8 cellular contexts compared by ENCODE assay signal in the genomic region with DNA sequence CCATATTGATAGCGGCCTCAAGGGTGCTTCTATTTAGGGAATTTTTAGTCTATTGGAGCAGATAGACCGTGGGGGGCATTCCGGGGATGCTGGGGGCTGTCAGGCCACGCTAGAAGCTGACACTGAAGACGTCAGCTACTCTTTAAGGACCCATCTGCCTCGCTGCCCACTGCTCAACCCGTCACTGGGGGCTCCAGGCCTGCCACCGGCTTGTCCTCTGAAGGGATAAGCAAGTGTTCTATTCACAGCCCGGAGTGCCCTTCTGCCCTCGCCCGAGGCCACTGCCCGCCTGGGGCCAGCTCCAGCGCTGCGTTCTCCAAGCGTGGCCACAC. TPM values are rescaled to one million over a fixed set of nuclear protein-coding genes. Genes with fewer than 3 reads are reported as not detected.
DNase-seq lines count a peak whose midpoint lies in the region; ATAC-seq, FAIRE-seq and TF ChIP-seq lines count a peak whose summit lies in the region.

No MANE protein-coding gene starts in this region.

- H3K9me3 Mint-ChIP-seq in activated CD8-positive, alpha-beta memory T cell treated with anti-CD3 and anti-CD28 coated beads, Interleukin-2, amount 10 ng/mL, durations not matched to agents 7 days and 5 days (ENCODE audit: low read depth), result no peaks in the 10 kb centered on the region
- H3K9me3 Mint-ChIP-seq in activated T-helper 1 cell treated with anti-CD3 and anti-CD28 coated beads, Interleukin-12 subunit alpha, Interleukin-12 subunit beta, Interleukin-2, Interleukin-4 antibody, amounts not matched to agents 30 ng/mL and 10 ng/mL and 1 ng/mL, durations not matched to agents 14 hours and 24 hours and 36 hours, result no peaks in the 10 kb centered on the region

- H3K4me3 ChIP-seq in kidney (ENCODE audit: low read length in 2 of 2), result peak overlapping the region in 1 of 2 donors; percentile 56
- H3K4me3 ChIP-seq in thoracic aorta, result peak overlapping the region; percentile 86

- peaks cover 14% of the 10 kb centered on the region for H3K36me3 Mint-ChIP-seq in activated CD8-positive, alpha-beta memory T cell treated with anti-CD3 and anti-CD28 coated beads, Interleukin-2, amount 10 ng/mL, durations not matched to agents 7 days and 5 days
- peaks cover 16% of the 10 kb centered on the region for H3K36me3 Mint-ChIP-seq in activated T-helper 1 cell treated with anti-CD3 and anti-CD28 coated beads, Interleukin-12 subunit alpha, Interleukin-12 subunit beta, Interleukin-2, Interleukin-4 antibody, amounts not matched to agents 30 ng/mL and 10 ng/mL and 1 ng/mL, durations not matched to agents 14 hours and 24 hours and 36 hours (ENCODE audit: low read depth)

- no peaks in the 10 kb centered on the region for H3K27me3 ChIP-seq in thoracic aorta (replicated peaks; ENCODE audit: insufficient read depth)

- H3K4me1 ChIP-seq in kidney (ENCODE audit: control insufficient read depth in 1 of 2, insufficient read depth in 1 of 2, low read depth in 1 of 2, low read length in 2 of 2) (peaks cover 0 to 2% of the 10 kb centered on the region in 2 donors), thoracic aorta (ENCODE audit: control insufficient read depth in 1 of 2, low read depth in 2 of 2) (no peaks in the 10 kb centered on the region)

- intact Hi-C loops in activated T-helper 1 cell treated with anti-CD3 and anti-CD28 coated beads, Interleukin-12 subunit alpha, Interleukin-12 subunit beta, Interleukin-2, Interleukin-4 antibody, amounts not matched to agents 30 ng/mL and 10 ng/mL and 1 ng/mL, durations not matched to agents 14 hours and 24 hours and 36 hours (cut with micrococcal nuclease), result loop anchor here (5.0 to 10.0 kb wide), 3 partner anchors 1035 to 1977 kb away; a partner anchor contains a TSS
- intact Hi-C loops in kidney (cut with DNase I), result no loop called here

- H3K9me3 ChIP-seq in kidney (ENCODE audit: control insufficient read depth in 1 of 2, low read length in 2 of 2), result no peaks in the 10 kb centered on the region
- no peaks in the 10 kb centered on the region for H3K9me3 ChIP-seq in thoracic aorta

- H3K27me3 Mint-ChIP-seq in activated CD8-positive, alpha-beta memory T cell treated with anti-CD3 and anti-CD28 coated beads, Interleukin-2, amount 10 ng/mL, durations not matched to agents 7 days and 5 days, result peaks cover 20% of the 10 kb centered on the region
- peaks cover 26% of the 10 kb centered on the region for H3K27me3 Mint-ChIP-seq in activated T-helper 1 cell treated with anti-CD3 and anti-CD28 coated beads, Interleukin-12 subunit alpha, Interleukin-12 subunit beta, Interleukin-2, Interleukin-4 antibody, amounts not matched to agents 30 ng/mL and 10 ng/mL and 1 ng/mL, durations not matched to agents 14 hours and 24 hours and 36 hours (ENCODE audit: insufficient read depth)

- CTCF ChIA-PET in activated CD8-positive, alpha-beta memory T cell treated with anti-CD3 and anti-CD28 coated beads, Interleukin-2, amount 10 ng/mL, durations not matched to agents 7 days and 5 days (lab: Charles Lee), result interaction anchor here (0.9 to 2.7 kb wide), 2 partner anchors 11 kb away, joined by 3 to 18 read pairs; no protein-coding TSS in a partner anchor

- peak overlapping the region; percentile 32 to 71 for H3K9ac ChIP-seq in kidney (ENCODE audit: low read length in 2 of 2)

- no peak for DNase-seq in activated CD8-positive, alpha-beta memory T cell treated with anti-CD3 and anti-CD28 coated beads, Interleukin-2, amount 10 ng/mL, durations not matched to agents 7 days and 5 days
- no peak for DNase-seq in activated CD8-positive, alpha-beta memory T cell treated with anti-CD3 and anti-CD28 coated beads, Interleukin-2, amount 50 U/mL, for 48 hours
- no peak for DNase-seq in activated T-helper 1 cell treated with anti-CD3 and anti-CD28 coated beads, Interleukin-12 subunit alpha, Interleukin-12 subunit beta, Interleukin-2, Interleukin-4 antibody, amounts not matched to agents 30 ng/mL and 10 ng/mL and 1 ng/mL, durations not matched to agents 14 hours and 24 hours and 36 hours (ENCODE audit: low spot score)
- DNase-seq in kidney, result no peak
- no peak for DNase-seq in thoracic aorta (ENCODE audit: low spot score)
- DNase-seq in dermis blood vessel endothelial cell, result no peak
- no peak for DNase-seq in DMS79 (lab: John Stamatoyannopoulos, UW)

- no peak for TF ChIP-seq CTCF in kidney (IDR thresholded peaks at IDR 0.05; ENCODE audit: borderline replicate concordance, extremely low read depth, insufficient read depth)
- no peak for TF ChIP-seq CTCF in thoracic aorta (IDR thresholded peaks at IDR 0.05)

- FAIRE-seq in kidney (lab: Jason Lieb, UNC), result no peak

- H3K36me3 ChIP-seq in kidney (ENCODE audit: control insufficient read depth in 1 of 2, insufficient read depth in 2 of 2, low read length in 2 of 2), result peaks cover 0 to 11% of the 10 kb centered on the region in 2 donors
- H3K36me3 ChIP-seq in thoracic aorta, result no peaks in the 10 kb centered on the region

- H3K27ac ChIP-seq in kidney (ENCODE audit: low read depth in 2 of 2, low read length in 2 of 2) (peak overlapping the region in 1 of 2 donors; percentile 51), thoracic aorta (peak overlapping the region; percentile 84)

- H3K27ac Mint-ChIP-seq in activated CD8-positive, alpha-beta memory T cell treated with anti-CD3 and anti-CD28 coated beads, Interleukin-2, amount 10 ng/mL, durations not matched to agents 7 days and 5 days, result no peak overlapping the region
- H3K27ac Mint-ChIP-seq in activated T-helper 1 cell treated with anti-CD3 and anti-CD28 coated beads, Interleukin-12 subunit alpha, Interleukin-12 subunit beta, Interleukin-2, Interleukin-4 antibody, amounts not matched to agents 30 ng/mL and 10 ng/mL and 1 ng/mL, durations not matched to agents 14 hours and 24 hours and 36 hours, result no peak overlapping the region

- no peak for ATAC-seq in activated CD8-positive, alpha-beta memory T cell treated with anti-CD3 and anti-CD28 coated beads, Interleukin-2, amount 10 ng/mL, durations not matched to agents 7 days and 5 days
- ATAC-seq in thoracic aorta (ENCODE audit: insufficient number of reproducible peaks, low FRiP score, low read depth) (peak; percentile 4), GM21423 (IDR thresholded peaks at IDR 0.05; ENCODE audit: unreplicated experiment) (no peak)

- H3K4me1 Mint-ChIP-seq in activated CD8-positive, alpha-beta memory T cell treated with anti-CD3 and anti-CD28 coated beads, Interleukin-2, amount 10 ng/mL, durations not matched to agents 7 days and 5 days, result peaks cover 12% of the 10 kb centered on the region
- H3K4me1 Mint-ChIP-seq in activated T-helper 1 cell treated with anti-CD3 and anti-CD28 coated beads, Interleukin-12 subunit alpha, Interleukin-12 subunit beta, Interleukin-2, Interleukin-4 antibody, amounts not matched to agents 30 ng/mL and 10 ng/mL and 1 ng/mL, durations not matched to agents 14 hours and 24 hours and 36 hours (ENCODE audit: low read depth), result peaks cover 12% of the 10 kb centered on the region

- H3K4me3 Mint-ChIP-seq in activated CD8-positive, alpha-beta memory T cell treated with anti-CD3 and anti-CD28 coated beads, Interleukin-2, amount 10 ng/mL, durations not matched to agents 7 days and 5 days, result peak overlapping the region; percentile 48
- H3K4me3 Mint-ChIP-seq in activated T-helper 1 cell treated with anti-CD3 and anti-CD28 coated beads, Interleukin-12 subunit alpha, Interleukin-12 subunit beta, Interleukin-2, Interleukin-4 antibody, amounts not matched to agents 30 ng/mL and 10 ng/mL and 1 ng/mL, durations not matched to agents 14 hours and 24 hours and 36 hours, result peak overlapping the region; percentile 76

RNA-seq across cellular contexts. Expression of a gene that starts 0.7 kb away (rescaled TPM):
- 10 to 100 TPM; 44.3 to 49.9 TPM for total RNA-seq in activated CD8-positive, alpha-beta memory T cell treated with anti-CD3 and anti-CD28 coated beads, Interleukin-2, amount 10 ng/mL, durations not matched to agents 7 days and 5 days
- total RNA-seq in activated T-helper 1 cell treated with anti-CD3 and anti-CD28 coated beads, Interleukin-12 subunit alpha, Interleukin-12 subunit beta, Interleukin-2, Interleukin-4 antibody, amounts not matched to agents 30 ng/mL and 10 ng/mL and 1 ng/mL, durations not matched to agents 14 hours and 24 hours and 36 hours, result 41.6 and 43.8 TPM in 2 replicates
- total RNA-seq in kidney (27.1 TPM), thoracic aorta (10 to 100 TPM; 25.5 to 25.8 TPM), dermis blood vessel endothelial cell (36.0 and 40.0 TPM in 2 replicates)
- polyA plus RNA-seq in kidney (ENCODE audit: insufficient read depth, low read depth, low replicate concordance), result 16.3 TPM
